In the genomic region with DNA sequence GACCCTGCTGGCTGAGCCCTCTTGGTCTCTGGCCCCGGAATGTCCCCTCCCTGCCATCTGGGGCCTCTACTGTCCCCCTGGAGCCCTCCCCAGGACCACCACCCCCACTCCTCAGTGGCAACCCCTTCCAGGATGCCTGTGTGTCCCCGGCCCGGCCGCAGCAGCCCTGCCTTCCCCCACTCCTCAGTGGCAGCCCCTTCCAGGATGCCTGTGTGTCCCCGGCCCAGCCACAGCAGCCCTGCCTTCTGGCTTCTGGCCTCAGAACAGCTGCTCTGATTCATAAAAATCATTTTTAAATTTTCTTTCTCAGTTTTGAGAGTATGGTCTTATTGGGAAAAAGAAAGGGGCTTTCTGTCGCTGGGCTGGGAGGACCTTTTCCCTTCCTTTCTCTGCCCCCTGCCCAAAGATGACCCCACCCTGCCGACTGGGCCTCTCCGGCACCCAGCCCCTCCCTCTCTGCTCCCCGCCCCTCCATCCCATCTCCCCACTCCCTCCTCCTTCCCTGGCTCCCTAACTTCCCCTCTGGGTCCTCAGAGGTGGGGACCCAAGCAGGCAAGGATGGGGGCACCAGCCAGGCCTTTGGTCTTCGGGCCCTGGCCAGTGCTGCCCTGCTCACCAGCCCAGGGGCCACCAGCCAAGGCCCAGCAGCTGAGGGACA, we compare ENCODE assay signal across 20 cellular contexts. TPM values are rescaled to one million over a fixed set of nuclear protein-coding genes. Genes with fewer than 3 reads are reported as not detected.
DNase-seq lines count a peak whose midpoint lies in the region; ATAC-seq and TF ChIP-seq lines count a peak whose summit lies in the region.
"Had no signal": no experiment of that assay in that cellular context is flagged by ENCODE, and none has a peak within 500 bp of the region (broad histone marks: within the 10 kb centered on the region; RNA-seq: fewer than 3 reads in every experiment).

No MANE protein-coding gene starts in this region.

- no peak overlapping the region for H2BK5ac ChIP-seq in IMR-90 (ENCODE audit: low read depth, low read length, poor library complexity, severe bottlenecking)

- no peak overlapping the region for H3K23ac ChIP-seq in IMR-90 (ENCODE audit: low read depth, low read length)

- no peaks in the 10 kb centered on the region for H3K36me3 Mint-ChIP-seq in dendritic cell treated with granulocyte-macrophage colony-stimulating factor and Interleukin-4, amounts not matched to agents 40 ng/mL and 50 ng/mL, for 4 days (ENCODE audit: low read depth)
- H3K36me3 Mint-ChIP-seq in mesothelial cell of epicardium: no peaks in the 10 kb centered on the region
- H3K36me3 Mint-ChIP-seq: naive thymus-derived CD8-positive, alpha-beta T cell had no signal

- intact Hi-C loops in IMR-90 (cut with micrococcal nuclease): no loop called here
- intact Hi-C loops in dendritic cell treated with granulocyte-macrophage colony-stimulating factor and Interleukin-4, amounts not matched to agents 40 ng/mL and 50 ng/mL, for 4 days (cut with micrococcal nuclease): no loop called here
- intact Hi-C loops in stomach (cut with DNase I; ENCODE audit: low total_unique reads): loop anchor here (10.0 kb wide), 1 partner anchor 49 kb away; no protein-coding TSS in a partner anchor

- dilution Hi-C loops in IMR-90 (cut with HindIII; ENCODE audit: low sequenced_read_pairs, unreplicated experiment): no loop called here

- H3K9me2 ChIP-seq in Karpas-422 (replicated peaks; ENCODE audit: insufficient read depth, low read length): no peaks in the 10 kb centered on the region

- no peak overlapping the region for H2AK5ac ChIP-seq in IMR-90 (ENCODE audit: low read depth, low read length)

- H2BK20ac ChIP-seq in IMR-90 (ENCODE audit: low read depth, low read length): no peak overlapping the region

- no peaks in the 10 kb centered on the region for H3K36me3 ChIP-seq in IMR-90 (ENCODE audit: control insufficient read depth, insufficient read depth, low read length)
- H3K36me3 ChIP-seq in stomach: no peaks in the 10 kb centered on the region
- H3K36me3 ChIP-seq in Karpas-422 (ENCODE audit: insufficient read depth, low read length): no peaks in the 10 kb centered on the region

- no peak for ATAC-seq in IMR-90 (ENCODE audit: low read depth)
- ATAC-seq in HG02870 (IDR thresholded peaks at IDR 0.05; ENCODE audit: unreplicated experiment): no peak
- ATAC-seq: HCT116; naive thymus-derived CD8-positive, alpha-beta T cell had no signal

- H3K56ac ChIP-seq in IMR-90 (ENCODE audit: extremely low read depth, insufficient read depth, low read length): no peak overlapping the region

- no peak overlapping the region for H4K8ac ChIP-seq in IMR-90 (ENCODE audit: low read depth in 2 of 2, low read length in 2 of 2)

- H2BK120ac ChIP-seq in IMR-90 (ENCODE audit: low read depth, low read length): no peak overlapping the region

- peaks cover 0 to 5% of the 10 kb centered on the region in 2 experiments; a peak in 1 of 4 replicates for H3K79me1 ChIP-seq in IMR-90 (ENCODE audit: low read depth in 1 of 2, low read length in 2 of 2)

- H2AFZ ChIP-seq in IMR-90 (replicated peaks; ENCODE audit: low read length, poor library complexity) (no peak overlapping the region), Karpas-422 (ENCODE audit: low read length) (no peak overlapping the region)

- no TSS peak for BruUV-seq in IMR-90 (replicated peaks; lab: Mats Ljungman, UMichigan)

- no peak overlapping the region for H2BK15ac ChIP-seq in IMR-90 (ENCODE audit: low read depth, low read length)

- POLR2A ChIA-PET in IMR-90 (lab: Charles Lee; ENCODE audit: unreplicated experiment): no interaction called here

- no peak overlapping the region for H4K5ac ChIP-seq in IMR-90 (ENCODE audit: low read depth, low read length)

- H2AK9ac ChIP-seq in IMR-90 (replicated peaks; ENCODE audit: low read depth, low read length, poor library complexity): peak overlapping the region; percentile 42

- in situ Hi-C loops in IMR-90 (cut with MboI; ENCODE audit: low sequenced_read_pairs): no loop called here

- TF ChIP-seq POLR2A in IMR-90 (IDR thresholded peaks at IDR 0.05; ENCODE audit: low read depth, low read length) (no peak), stomach (IDR thresholded peaks at IDR 0.05) (no peak)

- peaks cover 19% of the 10 kb centered on the region for H3K4me1 Mint-ChIP-seq in dendritic cell treated with granulocyte-macrophage colony-stimulating factor and Interleukin-4, amounts not matched to agents 40 ng/mL and 50 ng/mL, for 4 days (ENCODE audit: low read depth)
- H3K4me1 Mint-ChIP-seq in mesothelial cell of epicardium: no peaks in the 10 kb centered on the region

- peak overlapping the region; percentile 27 for H3K27ac Mint-ChIP-seq in dendritic cell treated with granulocyte-macrophage colony-stimulating factor and Interleukin-4, amounts not matched to agents 40 ng/mL and 50 ng/mL, for 4 days
- peak overlapping the region; percentile 50 for H3K27ac Mint-ChIP-seq in mesothelial cell of epicardium
- H3K27ac Mint-ChIP-seq: naive thymus-derived CD8-positive, alpha-beta T cell; T-helper 2 cell treated with Interferon-gamma antibody and Interleukin-4, amounts not matched to agents 5 μg/mL and 100 μg/mL, for 36 hours had no signal

- H3K4me1 ChIP-seq in IMR-90 (ENCODE audit: control insufficient read depth, insufficient read depth, low read length) (peaks cover 10% of the 10 kb centered on the region), stomach (peaks cover 33 to 50% (median 47%) of the 10 kb centered on the region in 4 donors), Karpas-422 (ENCODE audit: low read length) (no peaks in the 10 kb centered on the region)

- TF ChIP-seq CTCF in IMR-90 (conservative IDR thresholded peaks at IDR 0.05; ENCODE audit: low read depth, low read length) (no peak), mesothelial cell of epicardium (IDR thresholded peaks at IDR 0.05; ENCODE audit: unreplicated experiment) (no peak), stomach (IDR thresholded peaks at IDR 0.05) (no peak)

- DNase-seq in IMR-90 (no peak), mesothelial cell of epicardium (ENCODE audit: low spot score in 2 of 2, unreplicated experiment in 2 of 2) (no peak), stomach (no peak), Karpas-422 (no peak), anterior cingulate cortex (lab: John Stamatoyannopoulos, UW) (no peak)
- DNase-seq in stimulated activated CD4-positive, alpha-beta T cell treated with anti-CD3 and anti-CD28 coated beads, Interleukin-4, amount 100 ng/mL, for 24 hours: no peak
- DNase-seq: activated CD4-positive, CD25-positive, alpha-beta regulatory T cell treated with anti-CD3 and anti-CD28 coated beads, Interleukin-2, amount 50 U/mL, for 72 hours; activated CD8-positive, alpha-beta memory T cell treated with anti-CD3 and anti-CD28 coated beads, Interleukin-2, amount 50 U/mL, for 48 hours; activated naive CD4-positive, alpha-beta T cell; dorsolateral prefrontal cortex; naive thymus-derived CD8-positive, alpha-beta T cell; NCI-H1048; NCI-H2171; retina; SHP77 had no signal

- peaks cover 4% of the 10 kb centered on the region for H3K27me3 Mint-ChIP-seq in dendritic cell treated with granulocyte-macrophage colony-stimulating factor and Interleukin-4, amounts not matched to agents 40 ng/mL and 50 ng/mL, for 4 days
- no peaks in the 10 kb centered on the region for H3K27me3 Mint-ChIP-seq in mesothelial cell of epicardium (ENCODE audit: low read depth)

- no peak overlapping the region for H3K4me3 Mint-ChIP-seq in dendritic cell treated with granulocyte-macrophage colony-stimulating factor and Interleukin-4, amounts not matched to agents 40 ng/mL and 50 ng/mL, for 4 days
- H3K4me3 Mint-ChIP-seq in mesothelial cell of epicardium: no peak overlapping the region
- H3K4me3 Mint-ChIP-seq: naive thymus-derived CD8-positive, alpha-beta T cell; T-helper 2 cell treated with Interferon-gamma antibody and Interleukin-4, amounts not matched to agents 5 μg/mL and 100 μg/mL, for 36 hours had no signal

- H3K9me1 ChIP-seq in IMR-90 (ENCODE audit: insufficient read depth, low read length): no peaks in the 10 kb centered on the region

- H4K91ac ChIP-seq in IMR-90 (ENCODE audit: insufficient read depth, low read depth, low read length): no peak overlapping the region

- TF ChIP-seq RAD21 in IMR-90 (IDR thresholded peaks at IDR 0.05; ENCODE audit: low read length): no peak

- H3K27ac ChIP-seq in IMR-90 (ENCODE audit: insufficient read depth, low read length): no peak overlapping the region
- peak overlapping the region; percentile 23 to 80 (median 73) for H3K27ac ChIP-seq in stomach
- H3K27ac ChIP-seq in Karpas-422 (ENCODE audit: low read length): no peak overlapping the region

- no CpG with 5 or more reads among the region's 10 CpGs for WGBS in IMR-90 (ENCODE audit: extremely low coverage in 2 of 2, insufficient read length in 1 of 2), 2 experiments
- 62 to 80% (median 70%) methylated on average over 9 to 10 of the region's 10 CpGs for WGBS in stomach, 5 donors

- H3K4me3 ChIP-seq in IMR-90 (ENCODE audit: insufficient read depth, low read depth, low read length) (no peak overlapping the region), stomach (no peak overlapping the region), Karpas-422 (ENCODE audit: low read length) (no peak overlapping the region)
- H3K4me3 ChIP-seq: dorsolateral prefrontal cortex had no signal

- H3K27me3 ChIP-seq in IMR-90 (ENCODE audit: control insufficient read depth, insufficient read depth, low read length): no peaks in the 10 kb centered on the region
- H3K27me3 ChIP-seq in stomach: peaks cover 0 to 4% (median 0%) of the 10 kb centered on the region in 3 donors
- H3K27me3 ChIP-seq in Karpas-422 (ENCODE audit: low read length): no peaks in the 10 kb centered on the region
- H3K27me3 ChIP-seq: dorsolateral prefrontal cortex had no signal

- no peak overlapping the region for H3K18ac ChIP-seq in IMR-90 (ENCODE audit: low read depth, low read length)

- H3K79me2 ChIP-seq in Karpas-422 (ENCODE audit: low read length): no peaks in the 10 kb centered on the region

- no peak overlapping the region for H3K14ac ChIP-seq in IMR-90 (replicated peaks; ENCODE audit: low read depth, low read length)

- H3K9me3 ChIP-seq in IMR-90 (ENCODE audit: control insufficient read depth, insufficient read depth, low read length) (no peaks in the 10 kb centered on the region), stomach (no peaks in the 10 kb centered on the region), Karpas-422 (ENCODE audit: low read length) (no peaks in the 10 kb centered on the region)
- H3K9me3 ChIP-seq: Caco-2 had no signal

- H3K9ac ChIP-seq in IMR-90 (ENCODE audit: low read depth, low read length) (no peak overlapping the region), Karpas-422 (ENCODE audit: low read length) (no peak overlapping the region)

- H3K9me3 Mint-ChIP-seq in dendritic cell treated with granulocyte-macrophage colony-stimulating factor and Interleukin-4, amounts not matched to agents 40 ng/mL and 50 ng/mL, for 4 days: no peaks in the 10 kb centered on the region
- no peaks in the 10 kb centered on the region for H3K9me3 Mint-ChIP-seq in mesothelial cell of epicardium
- H3K9me3 Mint-ChIP-seq: naive thymus-derived CD8-positive, alpha-beta T cell; T-helper 2 cell treated with Interferon-gamma antibody and Interleukin-4, amounts not matched to agents 5 μg/mL and 100 μg/mL, for 36 hours had no signal

- no peak for TF ChIP-seq EP300 in stomach (IDR thresholded peaks at IDR 0.05)

- H4K20me1 ChIP-seq in IMR-90 (ENCODE audit: insufficient read depth, low read length): no peaks in the 10 kb centered on the region; the same call in 1 of the 2 replicates
- no peaks in the 10 kb centered on the region for H4K20me1 ChIP-seq in Karpas-422 (ENCODE audit: insufficient read depth, low read depth, low read length)

- H3K4me2 ChIP-seq in IMR-90 (ENCODE audit: low read depth, low read length) (no peak overlapping the region), Karpas-422 (ENCODE audit: low read depth, low read length, poor library complexity, severe bottlenecking) (no peak overlapping the region)

- CTCF ChIA-PET in IMR-90 (lab: Yijun Ruan, JAX): no interaction called here

- no peak overlapping the region for H3K4ac ChIP-seq in IMR-90 (ENCODE audit: low read depth, low read length)

RNA-seq across cellular contexts. Expression of gene BAHCC1, which starts 40.5 kb away (rescaled TPM):
- 0.36 and 0.83 TPM in 2 replicates for total RNA-seq in IMR-90 (2012; rRNA removed)
- 7.8 and 8.1 TPM in 2 replicates for polyA plus RNA-seq in IMR-90 (2012; rRNA removed)
- polyA plus RNA-seq in IMR-90 (2012; cell fraction: cytosol; rRNA removed): 4.4 and 5.5 TPM in 2 replicates
- 24.1 and 56.3 TPM in 2 replicates for polyA plus RNA-seq in IMR-90 (2012; cell fraction: nucleus; rRNA removed; ENCODE audit: low replicate concordance)
- total RNA-seq in mesothelial cell of epicardium: 34.9 to 36.4 TPM (median 35.1 TPM) in 3 replicates
- total RNA-seq in stomach: 10 to 100 TPM in 4 of 5 donors, 1 to 10 TPM in 1; 8.6 to 56.2 (median 15.2) TPM
- 1 to 10 TPM; 4.9 to 6.6 (median 5.1) TPM for polyA plus RNA-seq in stomach
- not detected in 2 replicates for total RNA-seq in Karpas-422 (2014; rRNA removed; shearing (Covaris generic); ENCODE audit: low replicate concordance)
- total RNA-seq: naive thymus-derived CD8-positive, alpha-beta T cell had no signal
- polyA plus RNA-seq: naive thymus-derived CD8-positive, alpha-beta T cell had no signal

Comparison
In these comparisons a context has a peak if more than half of its experiments do, and no peak if none do; other contexts are left out.
1. H3K27ac ChIP-seq: peak in stomach (5 of 5); none in IMR-90 (single experiment) and Karpas-422 (single experiment).